In the genomic region with DNA sequence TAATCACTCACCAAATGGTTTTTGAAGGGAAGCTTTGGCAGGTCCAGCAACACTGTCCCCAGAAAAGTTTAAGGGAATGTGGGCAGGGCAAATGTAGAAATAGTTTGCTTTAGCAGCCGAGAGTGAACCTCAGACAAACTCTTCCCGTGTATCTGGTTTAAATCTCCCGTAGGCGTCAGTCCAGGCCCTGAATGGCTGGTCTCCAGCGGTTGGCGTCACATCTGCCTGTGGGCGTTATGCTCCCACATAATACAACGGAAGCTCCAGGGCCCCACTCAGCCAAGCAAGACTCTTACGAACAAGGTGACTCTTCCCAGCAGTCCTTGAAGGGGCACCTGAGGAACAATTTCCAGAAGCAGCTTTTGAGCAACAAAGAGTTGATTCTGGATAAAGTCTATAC, we compare ENCODE assay signal across 14 cellular contexts. TPM values are rescaled to one million over a fixed set of nuclear protein-coding genes. Genes with fewer than 3 reads are reported as not detected.
DNase-seq lines count a peak whose midpoint lies in the region; ATAC-seq and TF ChIP-seq lines count a peak whose summit lies in the region.
"Had no signal": no experiment of that assay in that cellular context is flagged by ENCODE, and none has a peak within 500 bp of the region (broad histone marks: within the 10 kb centered on the region; RNA-seq: fewer than 3 reads in every experiment).

No MANE protein-coding gene starts in this region.

- no peak overlapping the region for H3K4me2 ChIP-seq in mesenchymal stem cell (ENCODE audit: low read length, poor library complexity, severe bottlenecking)

- H3K9me3 ChIP-seq in mesenchymal stem cell (ENCODE audit: control insufficient read depth, low read length) (no peaks in the 10 kb centered on the region), tibial artery (no peaks in the 10 kb centered on the region)

- H4K8ac ChIP-seq in mesenchymal stem cell (ENCODE audit: low read length), result peak overlapping the region; percentile 64

- peak overlapping the region; percentile 90 for H3K9ac ChIP-seq in mesenchymal stem cell (ENCODE audit: low read length)

- no peaks in the 10 kb centered on the region for H3K27me3 ChIP-seq in mesenchymal stem cell (ENCODE audit: control insufficient read depth in 1 of 2, insufficient read depth in 1 of 2, low read length in 2 of 2)
- H3K27me3 ChIP-seq in tibial artery, result no peaks in the 10 kb centered on the region

- H2AK5ac ChIP-seq in mesenchymal stem cell (ENCODE audit: low read length, severe bottlenecking), result no peak overlapping the region

- H4K91ac ChIP-seq in mesenchymal stem cell (ENCODE audit: low read length), result no peak overlapping the region

- H3K4me3 ChIP-seq in coronary artery, result no peak overlapping the region
- peak overlapping the region in 1 of 2 experiments; percentile 78 for H3K4me3 ChIP-seq in mesenchymal stem cell (ENCODE audit: insufficient read depth in 1 of 2, low read depth in 1 of 2, low read length in 2 of 2)
- H3K4me3 ChIP-seq in tibial artery, result no peak overlapping the region

- peaks cover 7% of the 10 kb centered on the region for H3K79me1 ChIP-seq in mesenchymal stem cell (replicated peaks; ENCODE audit: low read length, poor library complexity, severe bottlenecking)

- H3K36me3 Mint-ChIP-seq in T-helper 2 cell treated with Interferon-gamma antibody and Interleukin-4, amounts not matched to agents 5 μg/mL and 100 μg/mL, for 36 hours (ENCODE audit: low read depth), result no peaks in the 10 kb centered on the region

- no peak overlapping the region for H3K14ac ChIP-seq in mesenchymal stem cell (ENCODE audit: low read length in 2 of 2)

- peak overlapping the region; percentile 16 for H3K4me3 Mint-ChIP-seq in T-helper 2 cell treated with Interferon-gamma antibody and Interleukin-4, amounts not matched to agents 5 μg/mL and 100 μg/mL, for 36 hours
- H3K4me3 Mint-ChIP-seq: stimulated activated naive CD8-positive, alpha-beta T cell treated with anti-CD3 and anti-CD28 coated beads, Interleukin-15, amount 100 ng/mL, for 72 hours had no signal

- H3K27ac ChIP-seq in coronary artery (peak overlapping the region; percentile 50 to 91), mesenchymal stem cell (ENCODE audit: low read length, poor library complexity, severe bottlenecking) (no peak overlapping the region), tibial artery (peak overlapping the region; percentile 86 to 89)

- H2BK15ac ChIP-seq in mesenchymal stem cell (ENCODE audit: low read depth, poor library complexity, severe bottlenecking), result no peak overlapping the region

- no peak overlapping the region for H2BK120ac ChIP-seq in mesenchymal stem cell (ENCODE audit: low read depth, low read length)

- no peak for TF ChIP-seq CTCF in coronary artery (IDR thresholded peaks at IDR 0.05)
- no peak for TF ChIP-seq CTCF in tibial artery (IDR thresholded peaks at IDR 0.05)

- H2BK12ac ChIP-seq in mesenchymal stem cell (ENCODE audit: low read length in 2 of 2), result no peak overlapping the region

- peaks cover 4% of the 10 kb centered on the region for H3K27me3 Mint-ChIP-seq in T-helper 2 cell treated with Interferon-gamma antibody and Interleukin-4, amounts not matched to agents 5 μg/mL and 100 μg/mL, for 36 hours (ENCODE audit: low read depth)
- H3K27me3 Mint-ChIP-seq: stimulated activated naive CD8-positive, alpha-beta T cell treated with anti-CD3 and anti-CD28 coated beads, Interleukin-15, amount 100 ng/mL, for 72 hours had no signal

- ATAC-seq in HG03469 (IDR thresholded peaks at IDR 0.05; ENCODE audit: unreplicated experiment), result no peak
- ATAC-seq: stimulated activated naive CD8-positive, alpha-beta T cell treated with anti-CD3 and anti-CD28 coated beads, Interleukin-15, amount 100 ng/mL, for 72 hours had no signal

- H3K4ac ChIP-seq in mesenchymal stem cell (ENCODE audit: low read depth in 1 of 2, low read length in 2 of 2), result no peak overlapping the region

- H3K4me1 ChIP-seq in mesenchymal stem cell (ENCODE audit: control insufficient read depth, insufficient read depth, low read depth, low read length) (peaks cover 10% of the 10 kb centered on the region), tibial artery (peaks cover 0 to 25% (median 16%) of the 10 kb centered on the region in 4 donors)

- H3K4me1 Mint-ChIP-seq in T-helper 2 cell treated with Interferon-gamma antibody and Interleukin-4, amounts not matched to agents 5 μg/mL and 100 μg/mL, for 36 hours (ENCODE audit: low read depth), result peaks cover 4% of the 10 kb centered on the region

- no peaks in the 10 kb centered on the region for H3K9me3 Mint-ChIP-seq in T-helper 2 cell treated with Interferon-gamma antibody and Interleukin-4, amounts not matched to agents 5 μg/mL and 100 μg/mL, for 36 hours
- H3K9me3 Mint-ChIP-seq: stimulated activated naive CD8-positive, alpha-beta T cell treated with anti-CD3 and anti-CD28 coated beads, Interleukin-15, amount 100 ng/mL, for 72 hours had no signal

- H3K36me3 ChIP-seq in mesenchymal stem cell (ENCODE audit: control insufficient read depth in 1 of 2, insufficient read depth in 2 of 2, low read depth in 1 of 2, low read length in 2 of 2), result no peaks in the 10 kb centered on the region
- H3K36me3 ChIP-seq in tibial artery, result no peaks in the 10 kb centered on the region

- H3K23ac ChIP-seq in mesenchymal stem cell (ENCODE audit: low read length in 2 of 2), result no peak overlapping the region

- H3K27ac Mint-ChIP-seq in T-helper 2 cell treated with Interferon-gamma antibody and Interleukin-4, amounts not matched to agents 5 μg/mL and 100 μg/mL, for 36 hours, result no peak overlapping the region
- H3K27ac Mint-ChIP-seq: stimulated activated naive CD8-positive, alpha-beta T cell treated with anti-CD3 and anti-CD28 coated beads, Interleukin-15, amount 100 ng/mL, for 72 hours had no signal

- no peak overlapping the region for H2BK5ac ChIP-seq in mesenchymal stem cell (ENCODE audit: low read depth, low read length, poor library complexity, severe bottlenecking)

- 88% methylated on average over 9 of the region's 9 CpGs for WGBS in mesenchymal stem cell

- no peak overlapping the region for H3K18ac ChIP-seq in mesenchymal stem cell (ENCODE audit: low read depth in 1 of 2, low read length in 2 of 2)

- H2AFZ ChIP-seq in mesenchymal stem cell (ENCODE audit: low read depth, low read length), result no peak overlapping the region

- DNase-seq in T-helper 2 cell treated with Interferon-gamma antibody and Interleukin-4, amounts not matched to agents 5 μg/mL and 100 μg/mL, for 36 hours (ENCODE audit: low spot score), result no peak
- DNase-seq in T-helper 2 cell, result no peak
- DNase-seq in coronary artery (ENCODE audit: low spot score), result no peak
- no peak for DNase-seq in mesenchymal stem cell
- no peak for DNase-seq in tibial artery
- DNase-seq in activated CD4-positive, alpha-beta T cell treated with anti-CD3 and anti-CD28 coated beads, Interleukin-2, amount 50 U/mL, for 48 hours, result no peak
- no peak for DNase-seq in NCI-H2107 (lab: John Stamatoyannopoulos, UW)
- DNase-seq: activated gamma-delta T cell; effector CD4-positive, alpha-beta T cell; Kasumi-1; kidney glomerular epithelial cell; NCI-H748 treated with DMSO at 0.1 percent for 48 hours; stimulated activated naive CD8-positive, alpha-beta T cell treated with anti-CD3 and anti-CD28 coated beads, Interleukin-15, amount 100 ng/mL, for 72 hours had no signal

- intact Hi-C loops in tibial artery (cut with DNase I; ENCODE audit: low total_unique reads), result no loop called here

RNA-seq across cellular contexts. Expression of gene ZC2HC1C, which starts 0.9 kb away (rescaled TPM):
- polyA plus RNA-seq in mesenchymal stem cell (2013, experiment 1 of 2), result 0.64 TPM
- 0.34 TPM for polyA plus RNA-seq in mesenchymal stem cell (2013, experiment 2 of 2)

RNA-seq across cellular contexts. Expression of gene ACYP1, which starts 6.6 kb away (rescaled TPM):
- 13.6 TPM for polyA plus RNA-seq in mesenchymal stem cell (2013, experiment 1 of 2)
- 14.3 TPM for polyA plus RNA-seq in mesenchymal stem cell (2013, experiment 2 of 2)

RNA-seq across cellular contexts. Expression of gene MLH3, which starts 19.1 kb away (rescaled TPM):
- 5.1 TPM for polyA plus RNA-seq in mesenchymal stem cell (2013, experiment 1 of 2)
- 4.6 TPM for polyA plus RNA-seq in mesenchymal stem cell (2013, experiment 2 of 2)

RNA-seq across cellular contexts. Expression of gene NEK9, which starts 56.5 kb away (rescaled TPM):
- polyA plus RNA-seq in mesenchymal stem cell (2013, experiment 1 of 2), result 26.4 TPM
- polyA plus RNA-seq in mesenchymal stem cell (2013, experiment 2 of 2), result 26.7 TPM
